In the genomic region with DNA sequence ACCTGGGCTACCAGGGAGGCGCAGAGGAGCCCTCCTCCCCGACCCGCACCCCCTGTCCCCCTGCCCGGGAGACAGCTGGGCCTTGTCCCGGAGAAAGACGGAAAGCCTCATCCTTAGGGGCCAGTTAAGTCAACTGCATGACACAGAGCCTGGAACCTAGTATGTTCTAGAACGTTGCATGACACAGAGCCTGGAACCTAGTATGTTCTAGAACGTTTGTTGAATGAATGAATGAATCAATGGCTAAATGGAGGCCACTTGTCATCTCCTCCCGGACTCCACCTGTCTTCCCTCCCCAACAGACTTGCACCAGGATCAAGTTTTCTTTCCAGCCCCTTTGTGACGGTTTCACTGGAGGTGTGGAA, we compare ENCODE assay signal across 8 cellular contexts. TPM values are rescaled to one million over a fixed set of nuclear protein-coding genes. Genes with fewer than 3 reads are reported as not detected.
DNase-seq lines count a peak whose midpoint lies in the region; ATAC-seq and TF ChIP-seq lines count a peak whose summit lies in the region.

No MANE protein-coding gene starts in this region.

- peak overlapping the region; percentile 66 to 79 (median 74) for H3K4me3 Mint-ChIP-seq in brain
- no peak overlapping the region for H3K4me3 Mint-ChIP-seq in activated CD4-positive, alpha-beta memory T cell treated with anti-CD3 and anti-CD28 coated beads, Interleukin-2, amount 10 ng/mL, durations not matched to agents 7 days and 5 days

- H3K9me3 Mint-ChIP-seq in brain: no peaks in the 10 kb centered on the region
- no peaks in the 10 kb centered on the region for H3K9me3 Mint-ChIP-seq in activated CD4-positive, alpha-beta memory T cell treated with anti-CD3 and anti-CD28 coated beads, Interleukin-2, amount 10 ng/mL, durations not matched to agents 7 days and 5 days

- H3K4me1 Mint-ChIP-seq in brain: peaks cover 33% of the 10 kb centered on the region
- no peaks in the 10 kb centered on the region for H3K4me1 Mint-ChIP-seq in activated CD4-positive, alpha-beta memory T cell treated with anti-CD3 and anti-CD28 coated beads, Interleukin-2, amount 10 ng/mL, durations not matched to agents 7 days and 5 days

- H3K27me3 Mint-ChIP-seq in brain: peaks cover 6% of the 10 kb centered on the region
- H3K27me3 Mint-ChIP-seq in activated CD4-positive, alpha-beta memory T cell treated with anti-CD3 and anti-CD28 coated beads, Interleukin-2, amount 10 ng/mL, durations not matched to agents 7 days and 5 days: peaks cover 42% of the 10 kb centered on the region

- H3K36me3 Mint-ChIP-seq in brain: no peaks in the 10 kb centered on the region
- H3K36me3 Mint-ChIP-seq in activated CD4-positive, alpha-beta memory T cell treated with anti-CD3 and anti-CD28 coated beads, Interleukin-2, amount 10 ng/mL, durations not matched to agents 7 days and 5 days (ENCODE audit: low read depth): peaks cover 4% of the 10 kb centered on the region

- TF ChIP-seq CTCF in HFF-Myc (IDR thresholded peaks at IDR 0.05; ENCODE audit: low read depth, low read length, missing control alignments): no peak
- no peak for TF ChIP-seq CTCF in brain (conservative IDR thresholded peaks at IDR 0.05)

- H3K27ac ChIP-seq in skin epidermis: peak overlapping the region in 4 of 21 experiments; percentile 17 to 62 (median 26)

- peak overlapping the region in 4 of 5 experiments; percentile 3 to 55 (median 31) for H3K27ac Mint-ChIP-seq in brain
- H3K27ac Mint-ChIP-seq in activated CD4-positive, alpha-beta memory T cell treated with anti-CD3 and anti-CD28 coated beads, Interleukin-2, amount 10 ng/mL, durations not matched to agents 7 days and 5 days: no peak overlapping the region

- ATAC-seq in left lobe of liver (peak; percentile 51), GM18858 (IDR thresholded peaks at IDR 0.05; ENCODE audit: unreplicated experiment) (no peak)

- POLR2A ChIA-PET in activated CD4-positive, alpha-beta memory T cell treated with anti-CD3 and anti-CD28 coated beads, Interleukin-2, amount 10 ng/mL, durations not matched to agents 7 days and 5 days (lab: Charles Lee): no interaction called here

- DNase-seq in HFF-Myc (ENCODE audit: extremely low read depth, low read depth) (no peak), left lobe of liver (ENCODE audit: low spot score) (no peak), occipital lobe (lab: John Stamatoyannopoulos, UW) (no peak), NCI-H446 treated with DMSO at 0.1 percent for 48 hours (lab: John Stamatoyannopoulos, UW) (no peak)
- DNase-seq in activated CD4-positive, alpha-beta memory T cell treated with anti-CD3 and anti-CD28 coated beads, Interleukin-2, amount 10 ng/mL, durations not matched to agents 7 days and 5 days: no peak

- CTCF ChIA-PET in activated CD4-positive, alpha-beta memory T cell treated with anti-CD3 and anti-CD28 coated beads, Interleukin-2, amount 10 ng/mL, durations not matched to agents 7 days and 5 days (lab: Charles Lee): no interaction called here

- peak overlapping the region; percentile 41; the same call in 1 of the 2 replicates for H3K4me3 ChIP-seq in HFF-Myc (replicated peaks; ENCODE audit: low read depth, low read length)
- peak overlapping the region in 5 of 7 experiments; percentile 35 to 52 (median 40) for H3K4me3 ChIP-seq in skin epidermis

RNA-seq across cellular contexts. Expression of a gene that starts 0.7 kb away (rescaled TPM):
- polyA plus RNA-seq in brain (ENCODE audit: insufficient read depth, low read depth, low replicate concordance): 33.1 TPM
- 1.5 TPM for total RNA-seq in left lobe of liver
- 30.7 TPM for total RNA-seq in occipital lobe
- not detected for total RNA-seq in activated CD4-positive, alpha-beta memory T cell treated with anti-CD3 and anti-CD28 coated beads, Interleukin-2, amount 10 ng/mL, durations not matched to agents 7 days and 5 days

Comparison
In these comparisons a context has a peak if more than half of its experiments do, and no peak if none do; other contexts are left out.
1. RNA of a gene that starts 0.7 kb away (total RNA-seq): 30.7 TPM in occipital lobe (single experiment); 1.5 TPM in left lobe of liver (single experiment) and not detected in activated CD4-positive, alpha-beta memory T cell treated with anti-CD3 and anti-CD28 coated beads, Interleukin-2, amount 10 ng/mL, durations not matched to agents 7 days and 5 days; every median in the first group is over 10 times any median in the second.